In the genomic region with DNA sequence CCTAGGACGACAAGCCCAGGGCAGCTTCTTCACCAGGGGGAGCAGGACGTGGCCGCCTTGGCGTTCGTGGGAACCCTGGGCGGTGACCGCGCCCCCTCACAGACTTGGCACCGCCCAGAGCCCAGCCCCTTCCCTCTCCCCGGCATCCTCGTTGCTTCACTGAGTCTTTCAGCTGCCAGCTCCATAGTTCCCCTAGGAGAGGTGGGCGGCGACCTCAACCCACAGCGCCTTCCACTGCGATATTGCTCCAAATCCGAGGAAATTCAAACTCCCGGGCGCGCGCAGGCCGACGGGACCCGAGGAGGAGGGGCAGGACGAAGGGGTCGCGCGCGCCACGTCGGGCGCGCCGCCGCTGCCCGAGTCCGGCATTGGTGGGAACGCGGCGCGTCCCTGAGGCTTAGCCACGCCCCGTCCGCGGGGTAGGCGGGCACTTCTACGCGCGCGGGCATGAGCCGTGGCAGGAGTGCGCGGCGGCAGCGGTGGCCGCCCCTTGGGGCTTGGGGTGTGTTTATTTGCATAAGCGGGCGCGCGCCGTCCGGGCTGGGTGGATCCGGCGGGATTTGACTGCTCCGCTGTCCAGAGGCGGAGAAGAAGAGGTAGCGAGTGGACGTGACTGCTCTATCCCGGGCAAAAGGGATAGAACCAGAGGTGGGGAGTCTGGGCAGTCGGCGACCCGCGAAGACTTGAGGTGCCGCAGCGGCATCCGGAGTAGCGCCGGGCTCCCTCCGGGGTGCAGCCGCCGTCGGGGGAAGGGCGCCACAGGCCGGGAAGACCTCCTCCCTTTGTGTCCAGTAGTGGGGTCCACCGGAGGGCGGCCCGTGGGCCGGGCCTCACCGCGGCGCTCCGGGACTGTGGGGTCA, we compare ENCODE assay signal across 1 cellular context.
TF ChIP-seq lines count a peak whose summit lies in the region.

A gene with protein sequence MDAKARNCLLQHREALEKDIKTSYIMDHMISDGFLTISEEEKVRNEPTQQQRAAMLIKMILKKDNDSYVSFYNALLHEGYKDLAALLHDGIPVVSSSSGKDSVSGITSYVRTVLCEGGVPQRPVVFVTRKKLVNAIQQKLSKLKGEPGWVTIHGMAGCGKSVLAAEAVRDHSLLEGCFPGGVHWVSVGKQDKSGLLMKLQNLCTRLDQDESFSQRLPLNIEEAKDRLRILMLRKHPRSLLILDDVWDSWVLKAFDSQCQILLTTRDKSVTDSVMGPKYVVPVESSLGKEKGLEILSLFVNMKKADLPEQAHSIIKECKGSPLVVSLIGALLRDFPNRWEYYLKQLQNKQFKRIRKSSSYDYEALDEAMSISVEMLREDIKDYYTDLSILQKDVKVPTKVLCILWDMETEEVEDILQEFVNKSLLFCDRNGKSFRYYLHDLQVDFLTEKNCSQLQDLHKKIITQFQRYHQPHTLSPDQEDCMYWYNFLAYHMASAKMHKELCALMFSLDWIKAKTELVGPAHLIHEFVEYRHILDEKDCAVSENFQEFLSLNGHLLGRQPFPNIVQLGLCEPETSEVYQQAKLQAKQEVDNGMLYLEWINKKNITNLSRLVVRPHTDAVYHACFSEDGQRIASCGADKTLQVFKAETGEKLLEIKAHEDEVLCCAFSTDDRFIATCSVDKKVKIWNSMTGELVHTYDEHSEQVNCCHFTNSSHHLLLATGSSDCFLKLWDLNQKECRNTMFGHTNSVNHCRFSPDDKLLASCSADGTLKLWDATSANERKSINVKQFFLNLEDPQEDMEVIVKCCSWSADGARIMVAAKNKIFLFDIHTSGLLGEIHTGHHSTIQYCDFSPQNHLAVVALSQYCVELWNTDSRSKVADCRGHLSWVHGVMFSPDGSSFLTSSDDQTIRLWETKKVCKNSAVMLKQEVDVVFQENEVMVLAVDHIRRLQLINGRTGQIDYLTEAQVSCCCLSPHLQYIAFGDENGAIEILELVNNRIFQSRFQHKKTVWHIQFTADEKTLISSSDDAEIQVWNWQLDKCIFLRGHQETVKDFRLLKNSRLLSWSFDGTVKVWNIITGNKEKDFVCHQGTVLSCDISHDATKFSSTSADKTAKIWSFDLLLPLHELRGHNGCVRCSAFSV (N-terminal part only) (plus strand): TSS at position 579 of the 860 bp plus-strand sequence. CDS start 3,070 bp downstream, outside the sequence.
A gene with protein sequence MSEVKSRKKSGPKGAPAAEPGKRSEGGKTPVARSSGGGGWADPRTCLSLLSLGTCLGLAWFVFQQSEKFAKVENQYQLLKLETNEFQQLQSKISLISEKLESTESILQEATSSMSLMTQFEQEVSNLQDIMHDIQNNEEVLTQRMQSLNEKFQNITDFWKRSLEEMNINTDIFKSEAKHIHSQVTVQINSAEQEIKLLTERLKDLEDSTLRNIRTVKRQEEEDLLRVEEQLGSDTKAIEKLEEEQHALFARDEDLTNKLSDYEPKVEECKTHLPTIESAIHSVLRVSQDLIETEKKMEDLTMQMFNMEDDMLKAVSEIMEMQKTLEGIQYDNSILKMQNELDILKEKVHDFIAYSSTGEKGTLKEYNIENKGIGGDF (minus strand): TSS at position 77 of the 860 bp plus-strand sequence. CDS start 87 bp downstream, outside the sequence.

TF ChIP-seq in K562, 482 proteins besides CTCF, POLR2A, EP300 and RAD21 (continued from another document and continues in another):
- TF ChIP-seq NFIX (CRISPR knock-in tag; IDR thresholded peaks at IDR 0.05; ENCODE audit: low read depth) = no peak
- TF ChIP-seq SP2 (IDR thresholded peaks at IDR 0.05; ENCODE audit: extremely low read depth, low read depth, low read length, poor library complexity, severe bottlenecking) = no peak
- no peak for TF ChIP-seq FOXJ3 (CRISPR knock-in tag; IDR thresholded peaks at IDR 0.05)
- no peak for TF ChIP-seq RBM15 (IDR thresholded peaks at IDR 0.05; ENCODE audit: insufficient read depth, low read length)
- TF ChIP-seq ZNF586 (CRISPR knock-in tag; conservative IDR thresholded peaks at IDR 0.05) = no peak
- 0 out of 2 replicates have a peak, but pooled peaks have one; percentile 13 for TF ChIP-seq E2F3 (CRISPR knock-in tag; IDR thresholded peaks at IDR 0.05)
- TF ChIP-seq CXXC5 (CRISPR knock-in tag; IDR thresholded peaks at IDR 0.05) = peak; percentile 61
- peak; percentile 86 for TF ChIP-seq POLR2G (IDR thresholded peaks at IDR 0.05; ENCODE audit: low read depth, low read length)
- TF ChIP-seq, protein P1, sequence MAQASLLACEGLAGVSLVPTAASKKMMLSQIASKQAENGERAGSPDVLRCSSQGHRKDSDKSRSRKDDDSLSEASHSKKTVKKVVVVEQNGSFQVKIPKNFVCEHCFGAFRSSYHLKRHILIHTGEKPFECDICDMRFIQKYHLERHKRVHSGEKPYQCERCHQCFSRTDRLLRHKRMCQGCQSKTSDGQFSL (CRISPR knock-in tag; IDR thresholded peaks at IDR 0.05) = no peak
- TF ChIP-seq, protein P1 (tag; IDR thresholded peaks at IDR 0.05) = no peak
- no peak for TF ChIP-seq RFX1 (IDR thresholded peaks at IDR 0.05)
- TF ChIP-seq ZNF589 (CRISPR knock-in tag; IDR thresholded peaks at IDR 0.05; ENCODE audit: low read depth) = no peak
- TF ChIP-seq ADNP (tag; IDR thresholded peaks at IDR 0.05) = no peak
- TF ChIP-seq HNRNPK (IDR thresholded peaks at IDR 0.05; ENCODE audit: low read depth, low read length, poor library complexity, severe bottlenecking) = no peak
- no peak for TF ChIP-seq ETV6 (IDR thresholded peaks at IDR 0.05; ENCODE audit: borderline replicate concordance in 1 of 2, low read depth in 2 of 2, low read length in 1 of 2)
- TF ChIP-seq ETV6 (CRISPR knock-in tag; IDR thresholded peaks at IDR 0.05; ENCODE audit: borderline replicate concordance) = no peak
- no peak for TF ChIP-seq STAT5B (CRISPR knock-in tag; IDR thresholded peaks at IDR 0.05)
- no peak for TF ChIP-seq SLC30A9 (CRISPR knock-in tag; IDR thresholded peaks at IDR 0.05)
- no peak for TF ChIP-seq ZNF217 (CRISPR knock-in tag; IDR thresholded peaks at IDR 0.05)
- TF ChIP-seq, protein P2, sequence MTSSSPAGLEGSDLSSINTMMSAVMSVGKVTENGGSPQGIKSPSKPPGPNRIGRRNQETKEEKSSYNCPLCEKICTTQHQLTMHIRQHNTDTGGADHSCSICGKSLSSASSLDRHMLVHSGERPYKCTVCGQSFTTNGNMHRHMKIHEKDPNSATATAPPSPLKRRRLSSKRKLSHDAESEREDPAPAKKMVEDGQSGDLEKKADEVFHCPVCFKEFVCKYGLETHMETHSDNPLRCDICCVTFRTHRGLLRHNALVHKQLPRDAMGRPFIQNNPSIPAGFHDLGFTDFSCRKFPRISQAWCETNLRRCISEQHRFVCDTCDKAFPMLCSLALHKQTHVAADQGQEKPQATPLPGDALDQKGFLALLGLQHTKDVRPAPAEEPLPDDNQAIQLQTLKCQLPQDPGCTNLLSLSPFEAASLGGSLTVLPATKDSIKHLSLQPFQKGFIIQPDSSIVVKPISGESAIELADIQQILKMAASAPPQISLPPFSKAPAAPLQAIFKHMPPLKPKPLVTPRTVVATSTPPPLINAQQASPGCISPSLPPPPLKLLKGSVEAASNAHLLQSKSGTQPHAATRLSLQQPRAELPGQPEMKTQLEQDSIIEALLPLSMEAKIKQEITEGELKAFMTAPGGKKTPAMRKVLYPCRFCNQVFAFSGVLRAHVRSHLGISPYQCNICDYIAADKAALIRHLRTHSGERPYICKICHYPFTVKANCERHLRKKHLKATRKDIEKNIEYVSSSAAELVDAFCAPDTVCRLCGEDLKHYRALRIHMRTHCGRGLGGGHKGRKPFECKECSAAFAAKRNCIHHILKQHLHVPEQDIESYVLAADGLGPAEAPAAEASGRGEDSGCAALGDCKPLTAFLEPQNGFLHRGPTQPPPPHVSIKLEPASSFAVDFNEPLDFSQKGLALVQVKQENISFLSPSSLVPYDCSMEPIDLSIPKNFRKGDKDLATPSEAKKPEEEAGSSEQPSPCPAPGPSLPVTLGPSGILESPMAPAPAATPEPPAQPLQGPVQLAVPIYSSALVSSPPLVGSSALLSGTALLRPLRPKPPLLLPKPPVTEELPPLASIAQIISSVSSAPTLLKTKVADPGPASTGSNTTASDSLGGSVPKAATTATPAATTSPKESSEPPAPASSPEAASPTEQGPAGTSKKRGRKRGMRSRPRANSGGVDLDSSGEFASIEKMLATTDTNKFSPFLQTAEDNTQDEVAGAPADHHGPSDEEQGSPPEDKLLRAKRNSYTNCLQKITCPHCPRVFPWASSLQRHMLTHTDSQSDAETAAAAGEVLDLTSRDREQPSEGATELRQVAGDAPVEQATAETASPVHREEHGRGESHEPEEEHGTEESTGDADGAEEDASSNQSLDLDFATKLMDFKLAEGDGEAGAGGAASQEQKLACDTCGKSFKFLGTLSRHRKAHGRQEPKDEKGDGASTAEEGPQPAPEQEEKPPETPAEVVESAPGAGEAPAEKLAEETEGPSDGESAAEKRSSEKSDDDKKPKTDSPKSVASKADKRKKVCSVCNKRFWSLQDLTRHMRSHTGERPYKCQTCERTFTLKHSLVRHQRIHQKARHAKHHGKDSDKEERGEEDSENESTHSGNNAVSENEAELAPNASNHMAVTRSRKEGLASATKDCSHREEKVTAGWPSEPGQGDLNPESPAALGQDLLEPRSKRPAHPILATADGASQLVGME (CRISPR knock-in tag; IDR thresholded peaks at IDR 0.05) = no peak
- no peak for TF ChIP-seq RBM22 (IDR thresholded peaks at IDR 0.05; ENCODE audit: low read depth, low read length, poor library complexity, severe bottlenecking)
- TF ChIP-seq, protein P3, sequence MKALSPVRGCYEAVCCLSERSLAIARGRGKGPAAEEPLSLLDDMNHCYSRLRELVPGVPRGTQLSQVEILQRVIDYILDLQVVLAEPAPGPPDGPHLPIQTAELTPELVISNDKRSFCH (CRISPR knock-in tag; IDR thresholded peaks at IDR 0.05) = no peak
- TF ChIP-seq, protein P3 (tag; IDR thresholded peaks at IDR 0.05) = no peak
- TF ChIP-seq NBN (IDR thresholded peaks at IDR 0.05; ENCODE audit: low read depth) = no peak
- no peak for TF ChIP-seq DIDO1 (tag; IDR thresholded peaks at IDR 0.05; ENCODE audit: low read depth)
- TF ChIP-seq ESRRB (CRISPR knock-in tag; IDR thresholded peaks at IDR 0.05; ENCODE audit: borderline replicate concordance) = no peak
- no peak for TF ChIP-seq ARNT (IDR thresholded peaks at IDR 0.05)
- TF ChIP-seq JUNB (CRISPR knock-in tag; conservative IDR thresholded peaks at IDR 0.05) = no peak
- peak; percentile 74 for TF ChIP-seq TAF1 (IDR thresholded peaks at IDR 0.05; ENCODE audit: control insufficient read depth, extremely low read depth, insufficient read depth, low read length, severe bottlenecking)
- no peak for TF ChIP-seq PHTF2 (CRISPR knock-in tag; IDR thresholded peaks at IDR 0.05)
- no peak for TF ChIP-seq BRF1 (IDR thresholded peaks at IDR 0.05; ENCODE audit: borderline replicate concordance, extremely low read depth, insufficient read length)
- TF ChIP-seq, protein P4, sequence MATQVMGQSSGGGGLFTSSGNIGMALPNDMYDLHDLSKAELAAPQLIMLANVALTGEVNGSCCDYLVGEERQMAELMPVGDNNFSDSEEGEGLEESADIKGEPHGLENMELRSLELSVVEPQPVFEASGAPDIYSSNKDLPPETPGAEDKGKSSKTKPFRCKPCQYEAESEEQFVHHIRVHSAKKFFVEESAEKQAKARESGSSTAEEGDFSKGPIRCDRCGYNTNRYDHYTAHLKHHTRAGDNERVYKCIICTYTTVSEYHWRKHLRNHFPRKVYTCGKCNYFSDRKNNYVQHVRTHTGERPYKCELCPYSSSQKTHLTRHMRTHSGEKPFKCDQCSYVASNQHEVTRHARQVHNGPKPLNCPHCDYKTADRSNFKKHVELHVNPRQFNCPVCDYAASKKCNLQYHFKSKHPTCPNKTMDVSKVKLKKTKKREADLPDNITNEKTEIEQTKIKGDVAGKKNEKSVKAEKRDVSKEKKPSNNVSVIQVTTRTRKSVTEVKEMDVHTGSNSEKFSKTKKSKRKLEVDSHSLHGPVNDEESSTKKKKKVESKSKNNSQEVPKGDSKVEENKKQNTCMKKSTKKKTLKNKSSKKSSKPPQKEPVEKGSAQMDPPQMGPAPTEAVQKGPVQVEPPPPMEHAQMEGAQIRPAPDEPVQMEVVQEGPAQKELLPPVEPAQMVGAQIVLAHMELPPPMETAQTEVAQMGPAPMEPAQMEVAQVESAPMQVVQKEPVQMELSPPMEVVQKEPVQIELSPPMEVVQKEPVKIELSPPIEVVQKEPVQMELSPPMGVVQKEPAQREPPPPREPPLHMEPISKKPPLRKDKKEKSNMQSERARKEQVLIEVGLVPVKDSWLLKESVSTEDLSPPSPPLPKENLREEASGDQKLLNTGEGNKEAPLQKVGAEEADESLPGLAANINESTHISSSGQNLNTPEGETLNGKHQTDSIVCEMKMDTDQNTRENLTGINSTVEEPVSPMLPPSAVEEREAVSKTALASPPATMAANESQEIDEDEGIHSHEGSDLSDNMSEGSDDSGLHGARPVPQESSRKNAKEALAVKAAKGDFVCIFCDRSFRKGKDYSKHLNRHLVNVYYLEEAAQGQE (CRISPR knock-in tag; IDR thresholded peaks at IDR 0.05; ENCODE audit: low read depth) = no peak
- TF ChIP-seq HDAC2 (IDR thresholded peaks at IDR 0.05) = no peak
- TF ChIP-seq U2AF2 (optimal IDR thresholded peaks at IDR 0.05; ENCODE audit: low read depth, low read length) = no peak
- no peak for TF ChIP-seq GATAD2B (IDR thresholded peaks at IDR 0.05; ENCODE audit: borderline replicate concordance)
- no peak for TF ChIP-seq CBFB (CRISPR knock-in tag; IDR thresholded peaks at IDR 0.05)
- no peak for TF ChIP-seq MEF2A (IDR thresholded peaks at IDR 0.05; ENCODE audit: control insufficient read depth, low read depth, low read length)
- TF ChIP-seq BCL6 (CRISPR knock-in tag; IDR thresholded peaks at IDR 0.05) = no peak
- TF ChIP-seq, protein P5, sequence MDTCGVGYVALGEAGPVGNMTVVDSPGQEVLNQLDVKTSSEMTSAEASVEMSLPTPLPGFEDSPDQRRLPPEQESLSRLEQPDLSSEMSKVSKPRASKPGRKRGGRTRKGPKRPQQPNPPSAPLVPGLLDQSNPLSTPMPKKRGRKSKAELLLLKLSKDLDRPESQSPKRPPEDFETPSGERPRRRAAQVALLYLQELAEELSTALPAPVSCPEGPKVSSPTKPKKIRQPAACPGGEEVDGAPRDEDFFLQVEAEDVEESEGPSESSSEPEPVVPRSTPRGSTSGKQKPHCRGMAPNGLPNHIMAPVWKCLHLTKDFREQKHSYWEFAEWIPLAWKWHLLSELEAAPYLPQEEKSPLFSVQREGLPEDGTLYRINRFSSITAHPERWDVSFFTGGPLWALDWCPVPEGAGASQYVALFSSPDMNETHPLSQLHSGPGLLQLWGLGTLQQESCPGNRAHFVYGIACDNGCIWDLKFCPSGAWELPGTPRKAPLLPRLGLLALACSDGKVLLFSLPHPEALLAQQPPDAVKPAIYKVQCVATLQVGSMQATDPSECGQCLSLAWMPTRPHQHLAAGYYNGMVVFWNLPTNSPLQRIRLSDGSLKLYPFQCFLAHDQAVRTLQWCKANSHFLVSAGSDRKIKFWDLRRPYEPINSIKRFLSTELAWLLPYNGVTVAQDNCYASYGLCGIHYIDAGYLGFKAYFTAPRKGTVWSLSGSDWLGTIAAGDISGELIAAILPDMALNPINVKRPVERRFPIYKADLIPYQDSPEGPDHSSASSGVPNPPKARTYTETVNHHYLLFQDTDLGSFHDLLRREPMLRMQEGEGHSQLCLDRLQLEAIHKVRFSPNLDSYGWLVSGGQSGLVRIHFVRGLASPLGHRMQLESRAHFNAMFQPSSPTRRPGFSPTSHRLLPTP (IDR thresholded peaks at IDR 0.05; ENCODE audit: borderline replicate concordance, extremely low read depth, insufficient read length) = no peak
- no peak for TF ChIP-seq TEAD2 (tag; IDR thresholded peaks at IDR 0.05)
- no peak for TF ChIP-seq GABPB2 (CRISPR knock-in tag; conservative IDR thresholded peaks at IDR 0.05)
